Comparison of ENCODE assay signal across 8 cellular contexts in the genomic region with DNA sequence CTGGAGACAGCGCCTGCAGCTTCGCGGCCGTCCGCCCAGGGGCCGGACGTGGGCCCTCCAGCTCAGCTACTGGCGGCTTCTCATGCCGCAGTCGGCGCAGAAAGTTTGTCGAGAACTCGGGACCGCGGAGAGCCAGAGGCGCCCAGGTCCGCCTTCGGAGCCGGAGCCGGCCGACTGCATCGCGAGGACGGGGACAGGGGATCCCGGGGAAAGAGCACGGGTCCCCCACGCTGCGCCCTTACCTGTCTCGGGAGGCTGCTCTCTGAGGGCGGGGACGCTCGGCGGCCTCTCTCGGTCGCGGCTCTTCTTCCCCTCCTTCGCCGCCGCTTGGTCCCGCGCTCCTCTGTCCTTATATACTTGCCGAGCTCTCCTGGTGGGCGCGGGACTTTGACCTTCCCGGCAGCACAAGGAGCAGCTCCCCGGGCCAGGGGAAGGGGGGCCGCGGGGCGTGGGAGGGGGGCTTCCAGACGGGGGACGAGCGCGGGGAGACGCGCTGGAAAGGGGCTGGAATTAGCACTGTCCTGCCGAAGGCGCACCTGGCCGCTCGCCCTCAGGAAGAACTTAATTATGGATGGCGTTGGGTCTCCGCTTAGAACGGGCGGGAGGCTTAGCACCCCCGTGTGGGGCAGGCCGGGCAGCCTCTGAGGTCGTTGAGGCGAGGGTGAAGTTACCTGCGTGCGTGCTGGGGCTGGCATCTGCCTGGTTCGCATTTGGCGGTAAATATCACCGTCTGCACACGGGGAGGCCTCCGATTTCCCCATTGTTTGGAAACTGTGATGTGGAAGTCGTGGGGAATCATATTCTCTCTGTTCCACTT. TPM values are rescaled to one million over a fixed set of nuclear protein-coding genes. Genes with fewer than 3 reads are reported as not detected.
A peak's percentile ranks its signal among the peaks of the same experiment; 100 is the strongest.
DNase-seq lines count a peak whose midpoint lies in the region; ATAC-seq, FAIRE-seq and TF ChIP-seq lines count a peak whose summit lies in the region.

POMC (minus strand) TSS at position 325 of the 817 bp plus-strand sequence. CDS start 3,808 bp downstream, outside the sequence.

- peak within 1 kb of the TSS; percentile 80 for H3K4me2 ChIP-seq in PC-3 (ENCODE audit: low read length)
- H3K4me2 ChIP-seq in astrocyte (ENCODE audit: low read length): peak within 1 kb of the TSS; percentile 88

- no TSS peak for BruUV-seq in PC-3 (replicated peaks; lab: Mats Ljungman, UMichigan)

- H2AFZ ChIP-seq in PC-3 (ENCODE audit: low read length) (peak within 1 kb of the TSS; percentile 73), astrocyte (ENCODE audit: low read depth, low read length) (peak within 1 kb of the TSS; percentile 43)

- intact Hi-C loops in PC-3 (cut with micrococcal nuclease): no loop called here
- intact Hi-C loops in spleen (cut with DNase I; ENCODE audit: low total_unique reads): no loop called here

- no peak within 1 kb of the TSS for H3K9ac ChIP-seq in PC-3 (ENCODE audit: low read length)
- no peak within 1 kb of the TSS for H3K9ac ChIP-seq in astrocyte (ENCODE audit: low read length)
- H3K9ac ChIP-seq in iPS-20b (ENCODE audit: low read depth, low read length): peak within 1 kb of the TSS; percentile 27; the same call in 1 of the 2 replicates

- H4K20me1 ChIP-seq in PC-3 (ENCODE audit: low read length): no peaks in the 10 kb centered on the region
- no peaks in the 10 kb centered on the region for H4K20me1 ChIP-seq in astrocyte (ENCODE audit: insufficient read depth, low read length)

- DNase-seq in GM12892 (ENCODE audit: insufficient read length): peak; percentile 50
- DNase-seq in PC-3: no peak
- DNase-seq in astrocyte (ENCODE audit: low read depth): peak; percentile 31
- peak; percentile 82 for DNase-seq in spleen
- no peak for DNase-seq in SIG-M5 treated with dmso at 0.1 percent for 504 hours (lab: John Stamatoyannopoulos, UW; ENCODE audit: unreplicated experiment)
- no peak for DNase-seq in Ammon's horn (ENCODE audit: low spot score)

- H3K9me2 ChIP-seq in PC-3 (replicated peaks; ENCODE audit: low read length): no peaks in the 10 kb centered on the region

- CTCF ChIA-PET in PC-3 (lab: Charles Lee): no interaction called here

- no peaks in the 10 kb centered on the region for H3K9me3 Mint-ChIP-seq in astrocyte (ENCODE audit: unreplicated experiment)

- H3K4me1 ChIP-seq in PC-3 (ENCODE audit: insufficient read depth, low read length) (no peaks in the 10 kb centered on the region), astrocyte (ENCODE audit: insufficient read depth, low read length) (no peaks in the 10 kb centered on the region), iPS-20b (ENCODE audit: insufficient read depth, low read length) (no peaks in the 10 kb centered on the region), spleen (peaks cover 9 to 38% (median 23%) of the 10 kb centered on the region in 6 donors)

- POLR2A ChIA-PET in PC-3 (lab: Charles Lee; ENCODE audit: unreplicated experiment): no interaction called here

- H3F3A ChIP-seq in PC-3 (ENCODE audit: low read length, unreplicated experiment): no peaks in the 10 kb centered on the region

- 4 to 11% (median 6%) methylated on average over 32 to 75 of the region's 75 CpGs for WGBS in spleen, 5 donors

- H3K27ac ChIP-seq in PC-3 (ENCODE audit: low read length) (no peak within 1 kb of the TSS), astrocyte (ENCODE audit: low read depth, low read length) (no peak within 1 kb of the TSS), iPS-20b (ENCODE audit: low read length) (no peak within 1 kb of the TSS), spleen (no peak within 1 kb of the TSS)

- H3K79me2 ChIP-seq in PC-3 (ENCODE audit: low read length): no peaks in the 10 kb centered on the region
- no peaks in the 10 kb centered on the region for H3K79me2 ChIP-seq in astrocyte (ENCODE audit: insufficient read depth, low read length)

- no peaks in the 10 kb centered on the region for H3K4me1 Mint-ChIP-seq in astrocyte (ENCODE audit: low read depth, unreplicated experiment)

- H3K4me3 Mint-ChIP-seq in astrocyte (ENCODE audit: unreplicated experiment): peak within 1 kb of the TSS; percentile 64

- H3K27me3 Mint-ChIP-seq in astrocyte (ENCODE audit: low read depth, unreplicated experiment): peaks cover 77% of the 10 kb centered on the region

- H3K27ac Mint-ChIP-seq in astrocyte (ENCODE audit: unreplicated experiment): no peak within 1 kb of the TSS

- H3K9me3 ChIP-seq in PC-3 (ENCODE audit: low read length) (no peaks in the 10 kb centered on the region), astrocyte (ENCODE audit: insufficient read depth, low read depth, low read length) (no peaks in the 10 kb centered on the region), iPS-20b (ENCODE audit: insufficient read depth, low read depth, low read length) (no peaks in the 10 kb centered on the region), spleen (no peaks in the 10 kb centered on the region)

- ATAC-seq in PC-3 (peak; percentile 33; the same call in 1 of the 2 replicates), HG03139 (IDR thresholded peaks at IDR 0.05; ENCODE audit: unreplicated experiment) (no peak)

- H3K27me3 ChIP-seq in PC-3 (ENCODE audit: low read length) (peaks cover 41% of the 10 kb centered on the region), astrocyte (ENCODE audit: insufficient read depth, low read length) (peaks cover 57% of the 10 kb centered on the region), iPS-20b (ENCODE audit: insufficient read depth, low read length) (peaks cover 75% of the 10 kb centered on the region), spleen (replicated peaks in 1 of 7) (peaks cover 6 to 55% (median 38%) of the 10 kb centered on the region in 7 donors)

- no peak for TF ChIP-seq POLR2A in GM12892 (IDR thresholded peaks at IDR 0.05; ENCODE audit: low read depth, low read length)
- no peak for TF ChIP-seq POLR2A in spleen (IDR thresholded peaks at IDR 0.05)

- no peak for TF ChIP-seq CTCF in PC-3 (conservative IDR thresholded peaks at IDR 0.05; ENCODE audit: low read depth, low read length)
- TF ChIP-seq CTCF in astrocyte (IDR thresholded peaks at IDR 0.05; ENCODE audit: insufficient read depth, low read depth, low read length): no peak
- no peak for TF ChIP-seq CTCF in spleen (IDR thresholded peaks at IDR 0.05 in 8 of 11, conservative IDR thresholded peaks at IDR 0.05 in 3 of 11)

- peak; percentile 72 for FAIRE-seq in GM12892 (lab: Jason Lieb, UNC)
- no peak for FAIRE-seq in astrocyte (lab: Jason Lieb, UNC)

- H3K36me3 ChIP-seq in PC-3 (ENCODE audit: low read depth, low read length) (no peaks in the 10 kb centered on the region), astrocyte (ENCODE audit: insufficient read depth, low read length) (no peaks in the 10 kb centered on the region), iPS-20b (ENCODE audit: insufficient read depth, low read depth, low read length) (no peaks in the 10 kb centered on the region), spleen (no peaks in the 10 kb centered on the region)

- H3K4me3 ChIP-seq in PC-3 (ENCODE audit: low read length) (peak within 1 kb of the TSS; percentile 63), astrocyte (ENCODE audit: insufficient read depth, low read depth, low read length) (peak within 1 kb of the TSS; percentile 46), iPS-20b (ENCODE audit: low read length) (peak within 1 kb of the TSS; percentile 65; the same call in 1 of the 2 replicates), spleen (peak within 1 kb of the TSS; percentile 26 to 68 (median 42))

- no peaks in the 10 kb centered on the region for H3K36me3 Mint-ChIP-seq in astrocyte (ENCODE audit: low read depth, unreplicated experiment)

RNA-seq across cellular contexts. Expression of gene POMC, which starts in this region (rescaled TPM):
- polyA plus RNA-seq in GM12892 (2012; ENCODE audit: missing spikeins): 1.2 TPM
- not detected in 2 replicates for total RNA-seq in PC-3 (2014; rRNA removed)
- total RNA-seq in astrocyte: not detected in 2 replicates
- total RNA-seq in spleen: 1 to 10 TPM; 2.4 to 4.9 (median 3.2) TPM
- polyA plus RNA-seq in spleen: 1 to 10 TPM; 7.4 to 9.8 (median 8.8) TPM

Comparison
In these comparisons a context has a peak if more than half of its experiments do, and no peak if none do; other contexts are left out.
1. Peak in ATAC-seq, H3K4me3 ChIP-seq and H3K4me2 ChIP-seq in PC-3; RNA of the gene not detected or under 1 TPM.
2. Peak in DNase-seq, H3K4me3 ChIP-seq and H3K4me2 ChIP-seq in astrocyte; RNA of the gene not detected or under 1 TPM.
3. DNase-seq: peak in GM12892 (single experiment) and spleen (single experiment); none in PC-3 (single experiment), SIG-M5 treated with dmso at 0.1 percent for 504 hours (single experiment) and Ammon's horn (single experiment).
4. Peak in every context shown above with its lines, with median percentiles within 50 percentile points of each other: H3K4me3 ChIP-seq.